In genomic region chr22:30424471-30425326, GRCh38 we compare ENCODE assay signal across 8 cellular contexts. TPM values are rescaled to one million over a fixed set of nuclear protein-coding genes. Genes with fewer than 3 reads are reported as not detected.
DNase-seq lines count a peak whose midpoint lies in the region; ATAC-seq and TF ChIP-seq lines count a peak whose summit lies in the region.

No MANE protein-coding gene starts in this region.

- peak overlapping the region; percentile 80; the same call in 1 of the 2 replicates for H2AFZ ChIP-seq in OCI-LY1 (ENCODE audit: low read length)

- H3F3A ChIP-seq in OCI-LY1 (ENCODE audit: insufficient read depth, low read length): no peaks in the 10 kb centered on the region

- H3K4me3 ChIP-seq in OCI-LY1 (ENCODE audit: low read depth, low read length, poor library complexity, severe bottlenecking) (peak overlapping the region; percentile 81), coronary artery (peak overlapping the region; percentile 88), mucosa of rectum (ENCODE audit: low read length in 2 of 2) (peak overlapping the region; percentile 66 to 92)

- H3K9me3 ChIP-seq in OCI-LY1 (ENCODE audit: low read length): no peaks in the 10 kb centered on the region
- no peaks in the 10 kb centered on the region for H3K9me3 ChIP-seq in mucosa of rectum (ENCODE audit: control insufficient read depth in 2 of 2, low read length in 2 of 2)

- H4K20me1 ChIP-seq in OCI-LY1 (ENCODE audit: insufficient read depth, low read length): no peaks in the 10 kb centered on the region

- H3K4me1 ChIP-seq in OCI-LY1 (ENCODE audit: insufficient read depth, low read length, severe bottlenecking) (peaks cover 43% of the 10 kb centered on the region), mucosa of rectum (ENCODE audit: control insufficient read depth in 2 of 2, insufficient read depth in 2 of 2, low read length in 2 of 2) (peaks cover 43 to 44% of the 10 kb centered on the region in 2 donors)

- H3K36me3 ChIP-seq in OCI-LY1 (ENCODE audit: insufficient read depth, low read length) (peaks cover 30% of the 10 kb centered on the region), mucosa of rectum (ENCODE audit: control insufficient read depth in 2 of 2, insufficient read depth in 2 of 2, low read length in 2 of 2) (peaks cover 0 to 8% of the 10 kb centered on the region in 2 donors)

- TF ChIP-seq CTCF in OCI-LY1 (IDR thresholded peaks at IDR 0.05; ENCODE audit: low read length) (peak; percentile 19; the same call in 1 of the 2 replicates), coronary artery (IDR thresholded peaks at IDR 0.05) (no peak), omental fat pad (IDR thresholded peaks at IDR 0.05) (no peak)

- peak overlapping the region; percentile 81 for H3K4me2 ChIP-seq in OCI-LY1 (ENCODE audit: low read length)

- peak overlapping the region; percentile 87 for H3K9ac ChIP-seq in OCI-LY1 (ENCODE audit: low read length)
- H3K9ac ChIP-seq in mucosa of rectum (ENCODE audit: low read depth in 1 of 2, low read length in 2 of 2): peak overlapping the region; percentile 74 to 89

- peak overlapping the region; percentile 67 for H3K27ac ChIP-seq in OCI-LY1 (ENCODE audit: low read depth, low read length, poor library complexity, severe bottlenecking)
- peak overlapping the region; percentile 96 to 98 for H3K27ac ChIP-seq in coronary artery
- peak overlapping the region; percentile 94 to 97 for H3K27ac ChIP-seq in mucosa of rectum (ENCODE audit: low read depth in 2 of 2, low read length in 2 of 2)

- no peak for ATAC-seq in omental fat pad (ENCODE audit: low FRiP score)

- DNase-seq in SKM-1 treated with dmso at 0.1 percent for 144 hours (lab: John Stamatoyannopoulos, UW; ENCODE audit: unreplicated experiment): peak; percentile 11
- no peak for DNase-seq in SKM-1 (lab: John Stamatoyannopoulos, UW; ENCODE audit: unreplicated experiment)
- no peak for DNase-seq in coronary artery (ENCODE audit: low spot score)
- no peak for DNase-seq in DMS79 treated with DMSO at 0.1 percent for 48 hours (lab: John Stamatoyannopoulos, UW)
- DNase-seq in HPDE6-E6E7 (ENCODE audit: extremely low spot score): no peak
- no peak for DNase-seq in omental fat pad (ENCODE audit: low spot score)

- no peaks in the 10 kb centered on the region for H3K27me3 ChIP-seq in OCI-LY1 (ENCODE audit: insufficient read depth, low read length)
- no peaks in the 10 kb centered on the region for H3K27me3 ChIP-seq in mucosa of rectum (ENCODE audit: control insufficient read depth in 2 of 2, insufficient read depth in 2 of 2, low read length in 2 of 2)

- no peaks in the 10 kb centered on the region for H3K9me2 ChIP-seq in OCI-LY1 (ENCODE audit: low read depth, low read length)

- H3K79me2 ChIP-seq in OCI-LY1 (ENCODE audit: insufficient read depth, low read length): no peaks in the 10 kb centered on the region

RNA-seq across cellular contexts. Expression of gene MTFP1, which starts 0.9 kb away (rescaled TPM):
- 10 to 100 TPM; 11.2 to 14.7 (median 14.1) TPM for total RNA-seq in omental fat pad

RNA-seq across cellular contexts. Expression of gene SEC14L2, which starts 27.9 kb away (rescaled TPM):
- 1 to 10 TPM; 3.0 to 8.8 (median 5.0) TPM for total RNA-seq in omental fat pad

RNA-seq across cellular contexts. Expression of gene RNF215, which starts 37.5 kb away (rescaled TPM):
- total RNA-seq in omental fat pad: 10 to 100 TPM in 3 of 4 donors, 1 to 10 TPM in 1; 6.7 to 16.9 (median 11.8) TPM

RNA-seq across cellular contexts. Expression of gene SEC14L3, which starts 47.1 kb away (rescaled TPM):
- not detected for total RNA-seq in omental fat pad
